In genomic region chr20:2626853-2627541, GRCh38 we compare ENCODE assay signal across 13 cellular contexts. TPM values are rescaled to one million over a fixed set of nuclear protein-coding genes. Genes with fewer than 3 reads are reported as not detected.
DNase-seq lines count a peak whose midpoint lies in the region; ATAC-seq, FAIRE-seq and TF ChIP-seq lines count a peak whose summit lies in the region.
"Had no signal": no experiment of that assay in that cellular context is flagged by ENCODE, and none has a peak within 500 bp of the region (broad histone marks: within the 10 kb centered on the region; RNA-seq: fewer than 3 reads in every experiment).

No MANE protein-coding gene starts in this region.

- H3K27ac Mint-ChIP-seq in Caco-2 (ENCODE audit: unreplicated experiment) = no peak overlapping the region
- H3K27ac Mint-ChIP-seq: stimulated activated naive B cell treated with anti-CD40 and anti-IgM and Interleukin-4, amounts not matched to agents 10 μg/mL and 1 μg/mL and 100 μg/mL, for 72 hours; T-helper 2 cell treated with Interferon-gamma antibody and Interleukin-4, amounts not matched to agents 5 μg/mL and 100 μg/mL, for 36 hours had no signal

- TF ChIP-seq POLR2A in GM12891 (IDR thresholded peaks at IDR 0.05; ENCODE audit: low read depth, low read length) = no peak
- no peak for TF ChIP-seq POLR2A in heart left ventricle (IDR thresholded peaks at IDR 0.05)

- no TSS peak for BruUV-seq in Caco-2 (replicated peaks; lab: Mats Ljungman, UMichigan)

- H3K4me3 ChIP-seq in choroid plexus epithelial cell (ENCODE audit: low read depth, low read length) = no peak overlapping the region
- H3K4me3 ChIP-seq in mucosa of descending colon = no peak overlapping the region
- no peak overlapping the region for H3K4me3 ChIP-seq in Caco-2 (ENCODE audit: low read depth, low read length)
- H3K4me3 ChIP-seq in heart left ventricle = no peak overlapping the region

- no peaks in the 10 kb centered on the region for H3K9me3 Mint-ChIP-seq in Caco-2 (ENCODE audit: unreplicated experiment)
- H3K9me3 Mint-ChIP-seq: T-helper 2 cell treated with Interferon-gamma antibody and Interleukin-4, amounts not matched to agents 5 μg/mL and 100 μg/mL, for 36 hours had no signal

- no peak for TF ChIP-seq CTCF in choroid plexus epithelial cell (conservative IDR thresholded peaks at IDR 0.05; ENCODE audit: low read depth, low read length)
- TF ChIP-seq CTCF in mucosa of descending colon (IDR thresholded peaks at IDR 0.05) = no peak
- no peak for TF ChIP-seq CTCF in Caco-2 (IDR thresholded peaks at IDR 0.05; ENCODE audit: insufficient read depth in 1 of 2, low read depth in 1 of 2, low read length in 1 of 2, severe bottlenecking in 1 of 2, unreplicated experiment in 1 of 2)
- TF ChIP-seq CTCF in heart left ventricle (IDR thresholded peaks at IDR 0.05) = no peak

- no peak for FAIRE-seq in GM12891 (lab: Jason Lieb, UNC)

- ATAC-seq in mucosa of descending colon (peak; percentile 84), heart left ventricle (no peak), HG02973 (IDR thresholded peaks at IDR 0.05; ENCODE audit: unreplicated experiment) (no peak)
- ATAC-seq: stimulated activated naive B cell treated with anti-CD40 and anti-IgM and Interleukin-4, amounts not matched to agents 10 μg/mL and 1 μg/mL and 100 μg/mL, for 72 hours had no signal

- no peaks in the 10 kb centered on the region for H3K4me1 Mint-ChIP-seq in Caco-2 (ENCODE audit: low read depth, unreplicated experiment)
- H3K4me1 Mint-ChIP-seq: stimulated activated naive B cell treated with anti-CD40 and anti-IgM and Interleukin-4, amounts not matched to agents 10 μg/mL and 1 μg/mL and 100 μg/mL, for 72 hours had no signal

- CTCF ChIA-PET in Caco-2 (lab: Charles Lee) = no interaction called here

- H3K4me1 ChIP-seq in mucosa of descending colon (ENCODE audit: low read depth) (no peaks in the 10 kb centered on the region), Caco-2 (no peaks in the 10 kb centered on the region), heart left ventricle (no peaks in the 10 kb centered on the region)

- intact Hi-C loops in mucosa of descending colon (cut with DNase I, micrococcal nuclease) = no loop called here
- intact Hi-C loops in Caco-2 (cut with micrococcal nuclease; ENCODE audit: unreplicated experiment) = no loop called here
- intact Hi-C loops in heart left ventricle (cut with DNase I) = no loop called here

- no peak overlapping the region for H3K4me3 Mint-ChIP-seq in Caco-2 (ENCODE audit: unreplicated experiment)
- H3K4me3 Mint-ChIP-seq: stimulated activated naive B cell treated with anti-CD40 and anti-IgM and Interleukin-4, amounts not matched to agents 10 μg/mL and 1 μg/mL and 100 μg/mL, for 72 hours; T-helper 2 cell treated with Interferon-gamma antibody and Interleukin-4, amounts not matched to agents 5 μg/mL and 100 μg/mL, for 36 hours had no signal

- no peaks in the 10 kb centered on the region for H3K27me3 ChIP-seq in Caco-2 (replicated peaks; ENCODE audit: control insufficient read depth, insufficient read depth, low read length)
- peaks cover 0 to 19% (median 0%) of the 10 kb centered on the region in 9 donors for H3K27me3 ChIP-seq in heart left ventricle

- H3K36me3 Mint-ChIP-seq in Caco-2 (ENCODE audit: insufficient read depth, unreplicated experiment) = no peaks in the 10 kb centered on the region

- H3K36me3 ChIP-seq in mucosa of descending colon (ENCODE audit: low read depth) (no peaks in the 10 kb centered on the region), Caco-2 (ENCODE audit: control insufficient read depth, insufficient read depth, low read length) (no peaks in the 10 kb centered on the region), heart left ventricle (no peaks in the 10 kb centered on the region)

- POLR2A ChIA-PET in Caco-2 (lab: Charles Lee) = no interaction called here

- 60 to 69% (median 65%) methylated on average over 9 of the region's 9 CpGs for WGBS in heart left ventricle, 4 donors

- DNase-seq in ELR (ENCODE audit: low read depth) (peak; percentile 92), NCI-H226 (peak; percentile 58), choroid plexus epithelial cell (ENCODE audit: low read depth) (peak; percentile 97), mucosa of descending colon (peak; percentile 55 to 77 (median 67)), GM12891 (ENCODE audit: insufficient read length, low spot score) (no peak), Caco-2 (no peak), heart left ventricle (no peak)
- DNase-seq: DMS79; NCI-H69; stimulated activated CD4-positive, alpha-beta T cell treated with anti-CD3 and anti-CD28 coated beads, Interleukin-12 subunit alpha, Interleukin-12 subunit beta, amount 100 ng/mL, for 4 hours; stimulated activated naive B cell treated with anti-CD40 and anti-IgM and Interleukin-4, amounts not matched to agents 10 μg/mL and 1 μg/mL and 100 μg/mL, for 72 hours had no signal

- no peak overlapping the region for H3K27ac ChIP-seq in heart left ventricle

- H3K9me3 ChIP-seq in mucosa of descending colon (no peaks in the 10 kb centered on the region), Caco-2 (no peaks in the 10 kb centered on the region; the same call in none of the 2 replicates), heart left ventricle (peaks cover 0 to 33% (median 6%) of the 10 kb centered on the region in 12 donors)

- H3K27me3 Mint-ChIP-seq in Caco-2 (ENCODE audit: insufficient read depth, unreplicated experiment) = peaks cover 9% of the 10 kb centered on the region

TF ChIP-seq in GM12891, 5 proteins besides CTCF, POLR2A, EP300 and RAD21:
- no peak for TF ChIP-seq SPI1 (IDR thresholded peaks at IDR 0.05; ENCODE audit: low read depth, low read length)
- TF ChIP-seq TAF1 (IDR thresholded peaks at IDR 0.05; ENCODE audit: low read depth, low read length) = no peak
- no peak for TF ChIP-seq PAX5 (IDR thresholded peaks at IDR 0.05; ENCODE audit: insufficient read depth, low read length, severe bottlenecking)
- no peak for TF ChIP-seq POU2F2 (IDR thresholded peaks at IDR 0.05; ENCODE audit: low read depth, low read length)
- no peak for TF ChIP-seq POLR2AphosphoS5 (IDR thresholded peaks at IDR 0.05; ENCODE audit: low read depth, low read length)

RNA-seq across cellular contexts. Expression of gene NOP56, which starts 25.4 kb away (rescaled TPM):
- total RNA-seq in mucosa of descending colon = 100 to 1,000 TPM in 2 of 3 donors, 10 to 100 TPM in 1; 80.8 to 116 (median 107) TPM
- 297 TPM for polyA plus RNA-seq in GM12891 (2012; ENCODE audit: low read depth, missing spikeins)
- 497 and 524 TPM in 2 replicates for total RNA-seq in Caco-2 (2022)
- 10 to 100 TPM; 24.6 to 78.8 (median 51.0) TPM for total RNA-seq in heart left ventricle
- 10 to 100 TPM; 42.3 to 66.8 TPM for polyA plus RNA-seq in heart left ventricle

RNA-seq across cellular contexts. Expression of gene IDH3B, which starts 37.0 kb away (rescaled TPM):
- total RNA-seq in mucosa of descending colon (100 to 1,000 TPM; 112 to 128 (median 123) TPM), Caco-2 (2022) (123 and 137 TPM in 2 replicates), heart left ventricle (100 to 1,000 TPM; 122 to 356 (median 208) TPM)
- 113 TPM for polyA plus RNA-seq in GM12891 (2012; ENCODE audit: low read depth, missing spikeins)
- 100 to 1,000 TPM; 173 to 188 TPM for polyA plus RNA-seq in heart left ventricle

Comparison
In these comparisons a context has a peak if more than half of its experiments do, and no peak if none do; other contexts are left out.
1. DNase-seq: peak in ELR (single experiment), NCI-H226 (single experiment), choroid plexus epithelial cell (single experiment) and mucosa of descending colon (3 of 3); none in GM12891 (single experiment), Caco-2 (0 of 2) and heart left ventricle (0 of 5).